In the genomic region with DNA sequence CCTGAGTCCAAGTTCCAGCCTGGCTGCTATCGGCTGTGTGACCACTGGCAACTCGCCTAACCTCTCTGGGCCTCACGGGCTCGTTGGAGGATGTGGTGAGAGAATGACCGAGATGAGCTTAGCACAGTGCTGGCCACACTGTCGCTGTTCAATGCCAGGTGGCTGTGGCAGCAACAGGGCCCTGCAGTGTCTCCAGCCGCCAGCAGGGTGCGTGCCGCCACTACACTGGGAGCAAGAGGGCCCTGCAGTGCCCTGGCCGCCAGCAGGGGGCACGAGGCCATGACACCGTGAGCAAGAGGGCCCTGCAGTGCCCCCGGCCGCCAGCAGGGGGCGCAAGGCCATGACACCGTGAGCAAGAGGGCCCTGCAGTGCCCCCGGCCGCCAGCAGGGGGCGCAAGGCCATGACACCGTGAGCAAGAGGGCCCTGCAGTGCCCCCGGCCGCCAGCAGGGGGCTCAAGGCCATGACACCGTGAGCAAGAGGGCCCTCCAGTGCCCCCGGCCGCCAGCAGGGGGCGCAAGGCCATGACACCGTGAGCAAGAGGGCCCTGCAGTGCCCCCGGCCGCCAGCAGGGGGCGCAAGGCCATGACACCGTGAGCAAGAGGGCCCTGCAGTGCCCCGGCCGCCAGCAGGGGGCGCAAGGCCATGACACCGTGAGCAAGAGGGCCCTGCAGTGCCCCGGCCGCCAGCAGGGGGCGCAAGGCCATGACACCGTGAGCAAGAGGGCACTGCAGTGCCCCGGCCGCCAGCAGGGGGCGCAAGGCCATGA, we compare ENCODE assay signal across 8 cellular contexts.
DNase-seq lines count a peak whose midpoint lies in the region; ATAC-seq and TF ChIP-seq lines count a peak whose summit lies in the region.
"Not testable (repeated sequence)": the region's sequence is repeated elsewhere in the genome, so short reads cannot be mapped to it uniquely, and the experiment has no call there.

No MANE protein-coding gene starts in this region.

- not testable (repeated sequence) for H3K4me3 ChIP-seq in MM.1S (ENCODE audit: low read length); effector memory CD4-positive, alpha-beta T cell (ENCODE audit: insufficient read depth, low read depth, low read length, poor library complexity, severe bottlenecking)

- not testable (repeated sequence) for H3K27ac Mint-ChIP-seq in activated CD4-positive, alpha-beta memory T cell treated with anti-CD3 and anti-CD28 coated beads for 36 hours

- H3K36me3 Mint-ChIP-seq in activated CD4-positive, alpha-beta memory T cell treated with anti-CD3 and anti-CD28 coated beads for 36 hours: not testable (repeated sequence)

- not testable (repeated sequence) for H3F3A ChIP-seq in MM.1S (ENCODE audit: insufficient read depth, low read length)

- H3K27me3 ChIP-seq in MM.1S (replicated peaks; ENCODE audit: insufficient read depth, low read length): peaks cover 37% of the 10 kb centered on the region
- H3K27me3 ChIP-seq in effector memory CD4-positive, alpha-beta T cell (replicated peaks; ENCODE audit: control insufficient read depth, insufficient read depth, low read length, poor library complexity, severe bottlenecking): not testable (repeated sequence)

- not testable (repeated sequence) for H3K9me2 ChIP-seq in MM.1S (replicated peaks; ENCODE audit: insufficient read depth, low read length)

- not testable (repeated sequence) for H3K27ac ChIP-seq in MM.1S (ENCODE audit: low read length); effector memory CD4-positive, alpha-beta T cell (ENCODE audit: insufficient read depth, low read length, poor library complexity, severe bottlenecking)

- CTCF ChIA-PET in activated CD4-positive, alpha-beta memory T cell treated with anti-CD3 and anti-CD28 coated beads for 36 hours (lab: Charles Lee): not testable (repeated sequence)

- H3K4me2 ChIP-seq in MM.1S (ENCODE audit: low read depth, low read length): not testable (repeated sequence)

- H3K9ac ChIP-seq in MM.1S (ENCODE audit: low read length): not testable (repeated sequence)

- not testable (repeated sequence) for H3K36me3 ChIP-seq in MM.1S (replicated peaks; ENCODE audit: insufficient read depth, low read length); effector memory CD4-positive, alpha-beta T cell (ENCODE audit: control insufficient read depth, insufficient read depth, low read length)

- not testable (repeated sequence) for DNase-seq in GM10266 (ENCODE audit: extremely low spot score)
- DNase-seq in MM.1S: peak; percentile 18
- peak; percentile 33 for DNase-seq in activated CD4-positive, alpha-beta memory T cell treated with anti-CD3 and anti-CD28 coated beads for 36 hours
- DNase-seq in effector memory CD4-positive, alpha-beta T cell: peak in 2 of 3 donors; percentile 23 to 30
- peak; percentile 31 for DNase-seq in stimulated activated CD4-positive, alpha-beta T cell treated with anti-CD3 and anti-CD28 coated beads, Interleukin-4, amount 100 ng/mL, for 1 hour

- H3K9me3 Mint-ChIP-seq in activated CD4-positive, alpha-beta memory T cell treated with anti-CD3 and anti-CD28 coated beads for 36 hours: not testable (repeated sequence)

- not testable (repeated sequence) for H4K20me1 ChIP-seq in MM.1S (ENCODE audit: insufficient read depth, low read length)

- H2AFZ ChIP-seq in MM.1S (ENCODE audit: low read length): not testable (repeated sequence)

- not testable (repeated sequence) for H3K4me3 Mint-ChIP-seq in activated CD4-positive, alpha-beta memory T cell treated with anti-CD3 and anti-CD28 coated beads for 36 hours

- not testable (repeated sequence) for H3K27me3 Mint-ChIP-seq in activated CD4-positive, alpha-beta memory T cell treated with anti-CD3 and anti-CD28 coated beads for 36 hours

- intact Hi-C loops in activated CD4-positive, alpha-beta memory T cell treated with anti-CD3 and anti-CD28 coated beads for 36 hours (cut with micrococcal nuclease): not testable (repeated sequence)

- POLR2A ChIA-PET in activated CD4-positive, alpha-beta memory T cell treated with anti-CD3 and anti-CD28 coated beads for 36 hours (lab: Charles Lee): not testable (repeated sequence)

- not testable (repeated sequence) for H3K4me1 Mint-ChIP-seq in activated CD4-positive, alpha-beta memory T cell treated with anti-CD3 and anti-CD28 coated beads for 36 hours (ENCODE audit: low read depth)

- not testable (repeated sequence) for H3K79me2 ChIP-seq in MM.1S (ENCODE audit: low read length)

- ATAC-seq in GM19035 (IDR thresholded peaks at IDR 0.05; ENCODE audit: unreplicated experiment): peak; percentile 93
- peak; percentile 92 for ATAC-seq in GM21786 (IDR thresholded peaks at IDR 0.05; ENCODE audit: unreplicated experiment)
- peak; percentile 94 for ATAC-seq in HG03108 (IDR thresholded peaks at IDR 0.05; ENCODE audit: unreplicated experiment)

- TF ChIP-seq CTCF in GM10266 (IDR thresholded peaks at IDR 0.05; ENCODE audit: control insufficient read depth, insufficient read depth, low read depth, missing control alignments) (peak; percentile 75), MM.1S (IDR thresholded peaks at IDR 0.05; ENCODE audit: low read length) (peak; percentile 33)

- H3K4me1 ChIP-seq in MM.1S (ENCODE audit: low read length); effector memory CD4-positive, alpha-beta T cell (ENCODE audit: control insufficient read depth, insufficient read depth, low read length, poor library complexity, severe bottlenecking): not testable (repeated sequence)

- not testable (repeated sequence) for H3K9me3 ChIP-seq in MM.1S (replicated peaks; ENCODE audit: insufficient read depth, low read length); effector memory CD4-positive, alpha-beta T cell (ENCODE audit: control insufficient read depth, low read length)
